ENCODE assay signal across 17 cellular contexts in the genomic region with DNA sequence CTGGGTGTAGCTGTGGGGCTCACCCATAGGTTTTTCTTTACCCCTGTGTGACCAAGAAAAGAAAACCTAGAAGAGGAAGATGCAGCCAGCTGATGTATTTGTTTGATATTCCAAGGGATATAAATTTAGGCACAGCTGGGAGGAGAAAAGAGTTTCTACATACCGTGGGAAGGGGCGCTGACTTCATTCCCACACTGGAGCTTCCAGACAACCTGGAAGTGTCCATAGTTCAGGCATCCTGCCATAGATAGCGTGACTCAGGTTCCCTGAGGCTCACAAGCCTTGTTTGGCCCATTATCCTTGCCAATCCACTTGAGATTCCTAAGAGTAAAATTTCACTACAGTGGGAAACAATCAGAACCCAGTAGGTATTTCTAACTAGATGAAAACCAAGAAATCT.
A peak's percentile ranks its signal among the peaks of the same experiment; 100 is the strongest.
DNase-seq lines count a peak whose midpoint lies in the region; ATAC-seq, FAIRE-seq and TF ChIP-seq lines count a peak whose summit lies in the region.
"Had no signal": no experiment of that assay in that cellular context is flagged by ENCODE, and none has a peak within 500 bp of the region (broad histone marks: within the 10 kb centered on the region; RNA-seq: fewer than 3 reads in every experiment).

No MANE protein-coding gene starts in this region.

- DNase-seq in A549 (ENCODE audit: low read depth in 1 of 2, low spot score in 1 of 2) (peak in 1 of 2 experiments; percentile 64), HFFc6 (peak; percentile 66), dedifferentiated amniotic fluid mesenchymal stem cell (ENCODE audit: extremely low spot score) (peak; percentile 30), keratinocyte (ENCODE audit: low read depth, low spot score) (peak; percentile 30), immature natural killer cell (no peak)
- DNase-seq: activated naive CD8-positive, alpha-beta T cell treated with anti-CD3 and anti-CD28 coated beads, Interleukin-2, amount 50 U/mL, for 24 hours; DMS53; hippocampal formation; occipital lobe; upper lobe of right lung had no signal

- H2AFZ ChIP-seq in keratinocyte (ENCODE audit: control insufficient read depth, low read length): no peak overlapping the region

- peak overlapping the region in 1 of 2 experiments; percentile 23; a peak in 2 of 6 replicates for H3K27ac ChIP-seq in A549
- peak overlapping the region; percentile 45 for H3K27ac ChIP-seq in keratinocyte (ENCODE audit: control insufficient read depth, insufficient read depth, low read length)
- H3K27ac ChIP-seq: upper lobe of right lung, VCaP had no signal

- H3K9me1 ChIP-seq in keratinocyte (ENCODE audit: control insufficient read depth, extremely low read depth, insufficient read depth, low read length): no peaks in the 10 kb centered on the region

- no peaks in the 10 kb centered on the region for H4K20me1 ChIP-seq in keratinocyte (ENCODE audit: control insufficient read depth, extremely low read depth, insufficient read depth, low read length)

- TF ChIP-seq CTCF in A549 (IDR thresholded peaks at IDR 0.05): no peak
- TF ChIP-seq CTCF in HFFc6 (IDR thresholded peaks at IDR 0.05): no peak
- no peak for TF ChIP-seq CTCF in keratinocyte (optimal IDR thresholded peaks at IDR 0.05 in 1 of 3, IDR thresholded peaks at IDR 0.05 in 1 of 3, conservative IDR thresholded peaks at IDR 0.05 in 1 of 3; ENCODE audit: extremely low read depth in 1 of 3, insufficient read depth in 2 of 3, low read length in 3 of 3)

- H3K4me3 ChIP-seq in A549 (no peak overlapping the region), keratinocyte (ENCODE audit: control insufficient read depth in 2 of 3, extremely low read depth in 1 of 3, insufficient read depth in 2 of 3, low read depth in 1 of 3, low read length in 3 of 3) (no peak overlapping the region)
- H3K4me3 ChIP-seq: lung, upper lobe of right lung had no signal

- peaks cover 24% of the 10 kb centered on the region for H3K4me1 ChIP-seq in A549
- H3K4me1 ChIP-seq in keratinocyte (ENCODE audit: control insufficient read depth, extremely low read depth, insufficient read depth, low read length): peaks cover 34% of the 10 kb centered on the region
- H3K4me1 ChIP-seq: upper lobe of right lung had no signal

- H3K4me1 Mint-ChIP-seq in HFFc6 (ENCODE audit: low read depth) (peaks cover 43% of the 10 kb centered on the region), immature natural killer cell (no peaks in the 10 kb centered on the region)
- H3K4me1 Mint-ChIP-seq: activated naive CD8-positive, alpha-beta T cell treated with anti-CD3 and anti-CD28 coated beads, Interleukin-2, amount 50 U/mL, for 24 hours had no signal

- H3K36me3 Mint-ChIP-seq in HFFc6 (ENCODE audit: low read depth) (no peaks in the 10 kb centered on the region), immature natural killer cell (peaks cover 0 to 3% (median 0%) of the 10 kb centered on the region in 3 donors)

- H3K36me3 ChIP-seq in keratinocyte (ENCODE audit: control insufficient read depth in 2 of 2, extremely low read depth in 1 of 2, insufficient read depth in 2 of 2, low read length in 2 of 2): no peaks in the 10 kb centered on the region
- H3K36me3 ChIP-seq: upper lobe of right lung had no signal

- POLR2A ChIA-PET in A549 (lab: Yijun Ruan, JAX): interaction anchor here (1.1 kb wide), 1 partner anchor 370 kb away, joined by 4 read pairs; no protein-coding TSS in a partner anchor

- H3K4me3 Mint-ChIP-seq in HFFc6: no peak overlapping the region
- no peak overlapping the region for H3K4me3 Mint-ChIP-seq in immature natural killer cell
- H3K4me3 Mint-ChIP-seq: activated naive CD8-positive, alpha-beta T cell treated with anti-CD3 and anti-CD28 coated beads, Interleukin-2, amount 50 U/mL, for 24 hours had no signal

- H3K9me3 ChIP-seq in A549 (no peaks in the 10 kb centered on the region), keratinocyte (ENCODE audit: control insufficient read depth, low read depth, low read length) (no peaks in the 10 kb centered on the region)
- H3K9me3 ChIP-seq: upper lobe of right lung had no signal

- H3K27ac Mint-ChIP-seq in HFFc6 (no peak overlapping the region; the same call in 1 of the 2 replicates), immature natural killer cell (no peak overlapping the region)
- H3K27ac Mint-ChIP-seq: activated naive CD8-positive, alpha-beta T cell treated with anti-CD3 and anti-CD28 coated beads, Interleukin-2, amount 50 U/mL, for 24 hours had no signal

- H3K9me3 Mint-ChIP-seq in HFFc6 (no peaks in the 10 kb centered on the region), immature natural killer cell (peaks cover 0 to 1% (median 0%) of the 10 kb centered on the region in 6 donors)
- H3K9me3 Mint-ChIP-seq: activated naive CD8-positive, alpha-beta T cell treated with anti-CD3 and anti-CD28 coated beads, Interleukin-2, amount 50 U/mL, for 24 hours had no signal

- FAIRE-seq in A549 (lab: Jason Lieb, UNC): no peak
- FAIRE-seq in keratinocyte (lab: Jason Lieb, UNC): peak; percentile 85
- FAIRE-seq: GM12891 had no signal

- H3K79me2 ChIP-seq in keratinocyte (ENCODE audit: control insufficient read depth, insufficient read depth, low read length): no peaks in the 10 kb centered on the region

- ATAC-seq in A549 (peak in 1 of 2 experiments; percentile 58; a peak in 3 of 6 replicates), GM21360 (IDR thresholded peaks at IDR 0.05; ENCODE audit: unreplicated experiment) (no peak), GM19328 (IDR thresholded peaks at IDR 0.05; ENCODE audit: unreplicated experiment) (no peak), HG03565 (IDR thresholded peaks at IDR 0.05; ENCODE audit: unreplicated experiment) (no peak)
- ATAC-seq: activated naive CD8-positive, alpha-beta T cell treated with anti-CD3 and anti-CD28 coated beads, Interleukin-2, amount 50 U/mL, for 24 hours; SK-N-SH treated with all-trans-retinoic acid at 6 μM for 48 hours; upper lobe of right lung had no signal

- no peaks in the 10 kb centered on the region for H3K27me3 ChIP-seq in keratinocyte (ENCODE audit: control insufficient read depth, extremely low read depth, insufficient read depth, low read length)
- H3K27me3 ChIP-seq: upper lobe of right lung had no signal

- no peak for TF ChIP-seq EP300 in A549 (IDR thresholded peaks at IDR 0.05)

- WGBS in A549 (ENCODE audit: missing lambda C conversion rate): 61% methylated on average over 3 of the region's 3 CpGs

- peaks cover 6% of the 10 kb centered on the region for H3K27me3 Mint-ChIP-seq in HFFc6 (ENCODE audit: insufficient read depth)
- peaks cover 4 to 12% (median 10%) of the 10 kb centered on the region in 3 donors for H3K27me3 Mint-ChIP-seq in immature natural killer cell (ENCODE audit: low read depth in 3 of 3)

- TF ChIP-seq POLR2A in A549 (IDR thresholded peaks at IDR 0.05; ENCODE audit: low read length): no peak

- H3K4me2 ChIP-seq in A549 (peak overlapping the region; percentile 33), keratinocyte (ENCODE audit: control insufficient read depth, extremely low read depth, insufficient read depth, low read depth, low read length) (peak overlapping the region; percentile 7)

- CTCF ChIA-PET in A549 (lab: Yijun Ruan, JAX): interaction anchor here (0.6 to 1.2 kb wide), 3 partner anchors 9 to 758 kb away, joined by 3 read pairs; no protein-coding TSS in a partner anchor

- TF ChIP-seq RAD21 in A549 (conservative IDR thresholded peaks at IDR 0.05 in 1 of 2, IDR thresholded peaks at IDR 0.05 in 1 of 2): no peak

- no peak overlapping the region for H3K9ac ChIP-seq in keratinocyte (ENCODE audit: control insufficient read depth, extremely low read depth, insufficient read depth, low read length)

- dilution Hi-C loops in keratinocyte (cut with MboI; ENCODE audit: extremely low pct_ligation_motif_present, low sequenced_read_pairs): no loop called here

TF ChIP-seq in A549, 52 proteins besides CTCF, POLR2A, EP300 and RAD21 (continues in another document):
- TF ChIP-seq MYC (IDR thresholded peaks at IDR 0.05; ENCODE audit: borderline replicate concordance, low read length) (no peak), KDM5A (IDR thresholded peaks at IDR 0.05) (no peak), HOXB13 (CRISPR knock-in tag; IDR thresholded peaks at IDR 0.05; ENCODE audit: low read depth) (no peak), NFE2L2 (conservative IDR thresholded peaks at IDR 0.05; ENCODE audit: low read length) (no peak), KDM1A (IDR thresholded peaks at IDR 0.05; ENCODE audit: low read depth) (no peak), ZFP36 (IDR thresholded peaks at IDR 0.05; ENCODE audit: borderline replicate concordance, partially characterized antibody) (no peak), HEYL (CRISPR knock-in tag; IDR thresholded peaks at IDR 0.05) (no peak), MAFK (IDR thresholded peaks at IDR 0.05; ENCODE audit: partially characterized antibody) (no peak), HOXB5 (CRISPR knock-in tag; IDR thresholded peaks at IDR 0.05) (no peak), POLR2AphosphoS2 (conservative IDR thresholded peaks at IDR 0.05; ENCODE audit: low read length) (no peak), SREBF2 (IDR thresholded peaks at IDR 0.05) (no peak)
- TF ChIP-seq, protein P1, sequence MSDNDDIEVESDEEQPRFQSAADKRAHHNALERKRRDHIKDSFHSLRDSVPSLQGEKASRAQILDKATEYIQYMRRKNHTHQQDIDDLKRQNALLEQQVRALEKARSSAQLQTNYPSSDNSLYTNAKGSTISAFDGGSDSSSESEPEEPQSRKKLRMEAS (IDR thresholded peaks at IDR 0.05): no peak
- TF ChIP-seq, protein P2, sequence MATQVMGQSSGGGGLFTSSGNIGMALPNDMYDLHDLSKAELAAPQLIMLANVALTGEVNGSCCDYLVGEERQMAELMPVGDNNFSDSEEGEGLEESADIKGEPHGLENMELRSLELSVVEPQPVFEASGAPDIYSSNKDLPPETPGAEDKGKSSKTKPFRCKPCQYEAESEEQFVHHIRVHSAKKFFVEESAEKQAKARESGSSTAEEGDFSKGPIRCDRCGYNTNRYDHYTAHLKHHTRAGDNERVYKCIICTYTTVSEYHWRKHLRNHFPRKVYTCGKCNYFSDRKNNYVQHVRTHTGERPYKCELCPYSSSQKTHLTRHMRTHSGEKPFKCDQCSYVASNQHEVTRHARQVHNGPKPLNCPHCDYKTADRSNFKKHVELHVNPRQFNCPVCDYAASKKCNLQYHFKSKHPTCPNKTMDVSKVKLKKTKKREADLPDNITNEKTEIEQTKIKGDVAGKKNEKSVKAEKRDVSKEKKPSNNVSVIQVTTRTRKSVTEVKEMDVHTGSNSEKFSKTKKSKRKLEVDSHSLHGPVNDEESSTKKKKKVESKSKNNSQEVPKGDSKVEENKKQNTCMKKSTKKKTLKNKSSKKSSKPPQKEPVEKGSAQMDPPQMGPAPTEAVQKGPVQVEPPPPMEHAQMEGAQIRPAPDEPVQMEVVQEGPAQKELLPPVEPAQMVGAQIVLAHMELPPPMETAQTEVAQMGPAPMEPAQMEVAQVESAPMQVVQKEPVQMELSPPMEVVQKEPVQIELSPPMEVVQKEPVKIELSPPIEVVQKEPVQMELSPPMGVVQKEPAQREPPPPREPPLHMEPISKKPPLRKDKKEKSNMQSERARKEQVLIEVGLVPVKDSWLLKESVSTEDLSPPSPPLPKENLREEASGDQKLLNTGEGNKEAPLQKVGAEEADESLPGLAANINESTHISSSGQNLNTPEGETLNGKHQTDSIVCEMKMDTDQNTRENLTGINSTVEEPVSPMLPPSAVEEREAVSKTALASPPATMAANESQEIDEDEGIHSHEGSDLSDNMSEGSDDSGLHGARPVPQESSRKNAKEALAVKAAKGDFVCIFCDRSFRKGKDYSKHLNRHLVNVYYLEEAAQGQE (IDR thresholded peaks at IDR 0.05): no peak

Comparison
In these comparisons a context has a peak if more than half of its experiments do, and no peak if none do; other contexts are left out.
1. DNase-seq: peak in HFFc6 (single experiment), dedifferentiated amniotic fluid mesenchymal stem cell (single experiment) and keratinocyte (single experiment); none in immature natural killer cell (0 of 3).